Comparison of ENCODE assay signal across 8 cellular contexts in the genomic region with DNA sequence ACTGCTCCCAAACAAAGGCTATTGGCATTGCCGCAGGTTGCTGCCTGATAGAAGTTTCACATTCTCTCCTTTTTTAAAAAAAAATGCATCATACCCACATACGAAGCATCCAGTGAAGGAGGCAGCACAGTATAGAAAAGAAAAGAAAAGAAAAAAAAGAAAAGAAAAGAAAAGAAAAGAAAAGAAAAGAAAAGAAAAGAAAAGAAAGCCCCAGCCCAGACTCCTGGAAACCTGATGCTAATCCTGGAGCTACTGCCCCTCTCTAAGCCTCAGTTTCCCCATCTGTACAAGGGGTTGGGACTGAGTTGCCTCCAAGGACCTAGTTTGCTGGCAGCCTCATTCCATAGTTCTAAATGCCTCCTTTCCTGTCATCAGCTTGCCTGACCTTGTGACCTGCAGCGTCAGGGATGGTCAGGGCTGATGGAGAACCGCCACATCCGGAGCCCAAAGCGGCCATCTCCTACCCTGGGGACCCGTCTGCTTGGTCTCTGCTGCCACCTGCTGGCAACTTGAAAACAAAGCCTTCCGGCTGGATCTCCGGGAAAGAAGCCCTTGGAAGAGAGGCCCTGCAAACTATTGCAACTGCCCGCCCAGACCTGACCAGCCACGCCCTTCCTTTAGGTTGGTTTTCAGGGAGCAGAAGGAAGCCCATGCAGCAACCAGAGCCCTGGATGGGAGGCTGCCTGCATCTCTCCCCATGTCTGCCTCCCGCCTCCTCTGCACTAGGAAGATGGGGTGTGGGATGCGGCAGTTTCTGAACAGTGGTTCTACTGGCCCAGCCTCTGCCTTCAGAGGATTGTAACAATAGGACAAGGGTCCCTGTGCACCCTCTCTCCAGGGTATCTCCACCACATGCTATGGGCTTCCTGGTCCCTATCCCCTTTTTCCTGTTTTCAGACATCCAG. TPM values are rescaled to one million over a fixed set of nuclear protein-coding genes. Genes with fewer than 3 reads are reported as not detected.
DNase-seq lines count a peak whose midpoint lies in the region; ATAC-seq, FAIRE-seq and TF ChIP-seq lines count a peak whose summit lies in the region.

No MANE protein-coding gene starts in this region.

- peaks cover 6% of the 10 kb centered on the region for H3K27me3 Mint-ChIP-seq in activated naive CD4-positive, alpha-beta T cell treated with anti-CD3 and anti-CD28 coated beads for 36 hours (ENCODE audit: low read depth)
- peaks cover 9% of the 10 kb centered on the region for H3K27me3 Mint-ChIP-seq in glutamatergic neuron (ENCODE audit: unreplicated experiment)

- DNase-seq in DMS79 treated with DMSO at 0.1 percent for 48 hours (lab: John Stamatoyannopoulos, UW) (peak; percentile 76), M059J (ENCODE audit: low read depth) (peak; percentile 77), glutamatergic neuron (peak; percentile 91), posterior vena cava (ENCODE audit: low spot score) (peak; percentile 94), urothelium cell line (ENCODE audit: low spot score) (peak; percentile 77), GF-D8 (lab: John Stamatoyannopoulos, UW) (no peak)
- DNase-seq in activated naive CD4-positive, alpha-beta T cell treated with anti-CD3 and anti-CD28 coated beads for 36 hours = peak; percentile 84

- intact Hi-C loops in activated naive CD4-positive, alpha-beta T cell treated with anti-CD3 and anti-CD28 coated beads for 36 hours (cut with micrococcal nuclease) = loop anchor here (1.0 to 5.0 kb wide), 3 partner anchors 630 to 835 kb away; no protein-coding TSS in a partner anchor
- intact Hi-C loops in posterior vena cava (cut with DNase I) = loop anchor here (2.0 to 5.0 kb wide), 2 partner anchors 835 kb away; no protein-coding TSS in a partner anchor

- no peaks in the 10 kb centered on the region for H3K36me3 Mint-ChIP-seq in activated naive CD4-positive, alpha-beta T cell treated with anti-CD3 and anti-CD28 coated beads for 36 hours (ENCODE audit: low read depth)
- H3K36me3 Mint-ChIP-seq in glutamatergic neuron (ENCODE audit: unreplicated experiment) = no peaks in the 10 kb centered on the region

- H3K4me3 Mint-ChIP-seq in activated naive CD4-positive, alpha-beta T cell treated with anti-CD3 and anti-CD28 coated beads for 36 hours = no peak overlapping the region
- H3K4me3 Mint-ChIP-seq in glutamatergic neuron (ENCODE audit: unreplicated experiment) = peak overlapping the region; percentile 42

- ATAC-seq in SK-N-SH treated with all-trans-retinoic acid at 6 μM for 48 hours = peak; percentile 94

- H3K9me3 Mint-ChIP-seq in activated naive CD4-positive, alpha-beta T cell treated with anti-CD3 and anti-CD28 coated beads for 36 hours = no peaks in the 10 kb centered on the region
- H3K9me3 Mint-ChIP-seq in glutamatergic neuron (ENCODE audit: unreplicated experiment) = peaks cover 2% of the 10 kb centered on the region

- CTCF ChIA-PET in activated naive CD4-positive, alpha-beta T cell treated with anti-CD3 and anti-CD28 coated beads for 36 hours (lab: Charles Lee) = interaction anchor here (0.6 to 2.2 kb wide), 6 partner anchors 153 to 1318 kb away, joined by 3 to 7 read pairs (median 4); partner anchors contain the start of gene NLRP1

- peaks cover 2% of the 10 kb centered on the region for H3K4me1 Mint-ChIP-seq in activated naive CD4-positive, alpha-beta T cell treated with anti-CD3 and anti-CD28 coated beads for 36 hours (ENCODE audit: low read depth)
- H3K4me1 Mint-ChIP-seq in glutamatergic neuron (ENCODE audit: low read depth, unreplicated experiment) = peaks cover 17% of the 10 kb centered on the region

- FAIRE-seq in urothelium cell line (lab: Jason Lieb, UNC) = no peak

- peak; percentile 88 for TF ChIP-seq CTCF in glutamatergic neuron (IDR thresholded peaks at IDR 0.05; ENCODE audit: partially characterized antibody, unreplicated experiment)

- no peak overlapping the region for H3K27ac Mint-ChIP-seq in activated naive CD4-positive, alpha-beta T cell treated with anti-CD3 and anti-CD28 coated beads for 36 hours
- H3K27ac Mint-ChIP-seq in glutamatergic neuron (ENCODE audit: unreplicated experiment) = no peak overlapping the region

TF ChIP-seq in SK-N-SH treated with all-trans-retinoic acid at 6 μM for 48 hours, 23 proteins besides CTCF, POLR2A, EP300 and RAD21:
- TF ChIP-seq GLIS3 (CRISPR knock-in tag; IDR thresholded peaks at IDR 0.05) (no peak), TOX (CRISPR knock-in tag; IDR thresholded peaks at IDR 0.05; ENCODE audit: borderline replicate concordance) (no peak), ZNF8 (CRISPR knock-in tag; IDR thresholded peaks at IDR 0.05) (no peak), ZFP3 (CRISPR knock-in tag; IDR thresholded peaks at IDR 0.05) (no peak), BACH2 (CRISPR knock-in tag; IDR thresholded peaks at IDR 0.05; ENCODE audit: borderline replicate concordance) (no peak), ARNTL (CRISPR knock-in tag; IDR thresholded peaks at IDR 0.05; ENCODE audit: borderline replicate concordance, low read depth) (no peak), SNAI2 (CRISPR knock-in tag; IDR thresholded peaks at IDR 0.05) (no peak), ZNF565 (CRISPR knock-in tag; conservative IDR thresholded peaks at IDR 0.05; ENCODE audit: low read depth) (no peak), POU6F1 (CRISPR knock-in tag; IDR thresholded peaks at IDR 0.05; ENCODE audit: borderline replicate concordance, low read depth) (no peak), ESRRG (CRISPR knock-in tag; IDR thresholded peaks at IDR 0.05) (no peak), CSDC2 (CRISPR knock-in tag; IDR thresholded peaks at IDR 0.05) (no peak), ZNF70 (CRISPR knock-in tag; IDR thresholded peaks at IDR 0.05) (no peak)

RNA-seq across cellular contexts. Expression of gene AIPL1, which starts 13.0 kb away (rescaled TPM):
- 0.05 TPM in 1 of 2 replicates, not detected in the other for total RNA-seq in M059J (2014; rRNA removed; shearing (Covaris generic))
- not detected for total RNA-seq in activated naive CD4-positive, alpha-beta T cell treated with anti-CD3 and anti-CD28 coated beads for 36 hours
- total RNA-seq in glutamatergic neuron (ENCODE audit: unreplicated experiment) = 0.76 TPM
- total RNA-seq in posterior vena cava = not detected

RNA-seq across cellular contexts. Expression of gene PIMREG, which starts 22.3 kb away (rescaled TPM):
- 76.1 and 87.3 TPM in 2 replicates for total RNA-seq in M059J (2014; rRNA removed; shearing (Covaris generic))
- 10 to 100 TPM; 18.1 to 19.0 TPM for total RNA-seq in activated naive CD4-positive, alpha-beta T cell treated with anti-CD3 and anti-CD28 coated beads for 36 hours
- total RNA-seq in glutamatergic neuron (ENCODE audit: unreplicated experiment) (28.4 TPM), posterior vena cava (under 1 TPM in 1 of 2 donors, not detected in 1; 0.56 TPM)

Comparison
In these comparisons a context has a peak if more than half of its experiments do, and no peak if none do; other contexts are left out.
1. RNA of gene PIMREG, which starts 22.3 kb away (total RNA-seq): 76.1 to 87.3 TPM in M059J, 28.4 TPM in glutamatergic neuron (single experiment) and 18.1 to 19.0 TPM in activated naive CD4-positive, alpha-beta T cell treated with anti-CD3 and anti-CD28 coated beads for 36 hours; 0.56 TPM in posterior vena cava; every median in the first group is over 10 times any median in the second.